In the genomic region with DNA sequence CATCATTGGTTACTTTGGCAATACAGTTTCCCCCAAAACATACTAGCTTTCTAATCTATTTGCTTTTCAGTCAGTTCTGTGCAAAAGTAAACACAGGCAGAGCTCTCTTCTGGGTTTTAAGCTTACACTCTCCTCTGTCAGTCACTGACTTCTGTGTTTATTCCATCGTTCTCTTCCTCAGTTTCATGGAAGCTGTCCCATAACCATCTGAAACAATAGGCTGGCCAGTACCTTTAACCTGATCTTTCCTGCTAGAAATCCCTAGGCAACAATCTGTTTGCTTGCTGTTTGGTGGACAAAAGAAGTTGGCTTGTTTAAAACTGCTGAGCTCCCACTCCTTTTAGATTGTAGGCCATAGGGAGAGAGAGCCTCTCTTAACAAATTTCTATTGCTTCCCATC, we compare ENCODE assay signal across 29 cellular contexts.
"Had no signal": no experiment of that assay in that cellular context is flagged by ENCODE, and none has a peak within 500 bp of the region (broad histone marks: within the 10 kb centered on the region; RNA-seq: fewer than 3 reads in every experiment).

No MANE protein-coding gene starts in this region.

- H3K27me3 ChIP-seq: breast epithelium, ovary, upper lobe of right lung had no signal

- H3K27ac ChIP-seq: breast epithelium, ovary, prostate gland, upper lobe of right lung had no signal

- H3K27ac Mint-ChIP-seq: activated B cell treated with CpG ODN at 0.5 μM for 24 hours; activated CD8-positive, alpha-beta T cell treated with anti-CD3 and anti-CD28 coated beads for 36 hours; activated naive CD4-positive, alpha-beta T cell treated with anti-CD3 and anti-CD28 coated beads, Interleukin-2, amount 50 U/mL, for 72 hours; dendritic cell treated with granulocyte-macrophage colony-stimulating factor and Interleukin-4, amounts not matched to agents 40 ng/mL and 50 ng/mL, for 4 days; immature natural killer cell; nephron; stimulated activated memory B cell treated with anti-CD40 and anti-IgM and Interleukin-4, amounts not matched to agents 10 μg/mL and 1 μg/mL and 100 μg/mL, for 72 hours; stimulated activated naive CD8-positive, alpha-beta T cell treated with anti-CD3 and anti-CD28 coated beads, Interleukin-15, amount 100 ng/mL, for 72 hours; T-helper 2 cell treated with Interferon-gamma antibody and Interleukin-4, amounts not matched to agents 5 μg/mL and 100 μg/mL, for 36 hours had no signal

- H3K4me1 ChIP-seq: breast epithelium, prostate gland, upper lobe of right lung had no signal

- H3K36me3 Mint-ChIP-seq: stimulated activated memory B cell treated with anti-CD40 and anti-IgM and Interleukin-4, amounts not matched to agents 10 μg/mL and 1 μg/mL and 100 μg/mL, for 72 hours had no signal

- H3K36me3 ChIP-seq: breast epithelium, ovary, prostate gland, upper lobe of right lung had no signal

- DNase-seq: activated B cell treated with CpG ODN at 0.5 μM for 24 hours; activated CD4-positive, alpha-beta T cell treated with anti-CD3 and anti-CD28 coated beads, Interleukin-2, amount 50 U/mL, for 1 hour; activated CD8-positive, alpha-beta T cell treated with anti-CD3 and anti-CD28 coated beads for 36 hours; activated naive CD4-positive, alpha-beta T cell; activated T-cell treated with anti-CD3 and anti-CD28 coated beads, Interleukin-2, amount 50 U/mL, for 4 hours; central memory CD4-positive, alpha-beta T cell; effector memory CD4-positive, alpha-beta T cell; head of caudate nucleus; hypothalamus; immature natural killer cell; kidney; left colon; mammary epithelial cell; ovary; retina; small intestine; stimulated activated CD4-positive, alpha-beta T cell treated with anti-CD3 and anti-CD28 coated beads, Interleukin-4, amount 100 ng/mL, for 4 hours; stimulated activated CD8-positive, alpha-beta memory T cell treated with anti-CD3 and anti-CD28 coated beads, Interleukin-4, amount 100 ng/mL, for 48 hours; stimulated activated naive CD8-positive, alpha-beta T cell treated with anti-CD3 and anti-CD28 coated beads, Interleukin-15, amount 100 ng/mL, for 72 hours; substantia nigra; upper lobe of right lung had no signal

- H3K4me3 Mint-ChIP-seq: activated B cell treated with CpG ODN at 0.5 μM for 24 hours; activated CD8-positive, alpha-beta T cell treated with anti-CD3 and anti-CD28 coated beads for 36 hours; activated T-cell treated with anti-CD3 and anti-CD28 coated beads, Interleukin-2, amount 50 U/mL, for 4 hours; dendritic cell treated with granulocyte-macrophage colony-stimulating factor and Interleukin-4, amounts not matched to agents 40 ng/mL and 50 ng/mL, for 4 days; immature natural killer cell; nephron; stimulated activated memory B cell treated with anti-CD40 and anti-IgM and Interleukin-4, amounts not matched to agents 10 μg/mL and 1 μg/mL and 100 μg/mL, for 72 hours; stimulated activated naive CD8-positive, alpha-beta T cell treated with anti-CD3 and anti-CD28 coated beads, Interleukin-15, amount 100 ng/mL, for 72 hours; T-helper 2 cell treated with Interferon-gamma antibody and Interleukin-4, amounts not matched to agents 5 μg/mL and 100 μg/mL, for 36 hours had no signal

- ATAC-seq: activated CD8-positive, alpha-beta T cell treated with anti-CD3 and anti-CD28 coated beads for 36 hours; activated naive CD4-positive, alpha-beta T cell treated with anti-CD3 and anti-CD28 coated beads, Interleukin-2, amount 50 U/mL, for 72 hours; activated T-cell treated with anti-CD3 and anti-CD28 coated beads, Interleukin-2, amount 50 U/mL, for 4 hours; left colon; sciatic nerve; stimulated activated memory B cell treated with anti-CD40 and anti-IgM and Interleukin-4, amounts not matched to agents 10 μg/mL and 1 μg/mL and 100 μg/mL, for 72 hours; stimulated activated naive CD8-positive, alpha-beta T cell treated with anti-CD3 and anti-CD28 coated beads, Interleukin-15, amount 100 ng/mL, for 72 hours; upper lobe of right lung had no signal

- H3K4me1 Mint-ChIP-seq: activated B cell treated with CpG ODN at 0.5 μM for 24 hours; immature natural killer cell; nephron; stimulated activated memory B cell treated with anti-CD40 and anti-IgM and Interleukin-4, amounts not matched to agents 10 μg/mL and 1 μg/mL and 100 μg/mL, for 72 hours; stimulated activated naive CD8-positive, alpha-beta T cell treated with anti-CD3 and anti-CD28 coated beads, Interleukin-15, amount 100 ng/mL, for 72 hours had no signal

- H3K4me3 ChIP-seq: breast epithelium, ovary, prostate gland, upper lobe of right lung had no signal

- H3K9me3 ChIP-seq: ovary, prostate gland, upper lobe of right lung had no signal

- H3K27me3 Mint-ChIP-seq: activated B cell treated with CpG ODN at 0.5 μM for 24 hours; dendritic cell treated with granulocyte-macrophage colony-stimulating factor and Interleukin-4, amounts not matched to agents 40 ng/mL and 50 ng/mL, for 4 days; stimulated activated memory B cell treated with anti-CD40 and anti-IgM and Interleukin-4, amounts not matched to agents 10 μg/mL and 1 μg/mL and 100 μg/mL, for 72 hours; stimulated activated naive CD8-positive, alpha-beta T cell treated with anti-CD3 and anti-CD28 coated beads, Interleukin-15, amount 100 ng/mL, for 72 hours had no signal
